In genomic region chr22:50528682-50529415, GRCh38 we compare ENCODE assay signal across 11 cellular contexts. TPM values are rescaled to one million over a fixed set of nuclear protein-coding genes. Genes with fewer than 3 reads are reported as not detected.
DNase-seq lines count a peak whose midpoint lies in the region; TF ChIP-seq lines count a peak whose summit lies in the region.
"Had no signal": no experiment of that assay in that cellular context is flagged by ENCODE, and none has a peak within 500 bp of the region (broad histone marks: within the 10 kb centered on the region; RNA-seq: fewer than 3 reads in every experiment).

No MANE protein-coding gene starts in this region.

- H3K4me1 ChIP-seq in left ventricle myocardium inferior, result peaks cover 88% of the 10 kb centered on the region
- H3K4me1 ChIP-seq in spleen, result peaks cover 29 to 96% (median 79%) of the 10 kb centered on the region in 6 donors

- H3K27ac ChIP-seq in left ventricle myocardium inferior (replicated peaks), result peak overlapping the region; percentile 94
- H3K27ac ChIP-seq in spleen, result peak overlapping the region; percentile 97 to 100 (median 99)
- no peak overlapping the region for H3K27ac ChIP-seq in WERI-Rb-1

- H3K4me3 ChIP-seq in left ventricle myocardium inferior (peak overlapping the region; percentile 74), spleen (peak overlapping the region; percentile 50 to 97 (median 64)), WERI-Rb-1 (ENCODE audit: low read depth, low read length) (no peak overlapping the region)

- intact Hi-C loops in left ventricle myocardium inferior (cut with micrococcal nuclease), result no loop called here
- intact Hi-C loops in spleen (cut with DNase I; ENCODE audit: low total_unique reads), result no loop called here

- no peaks in the 10 kb centered on the region for H3K9me3 ChIP-seq in left ventricle myocardium inferior (replicated peaks)
- H3K9me3 ChIP-seq in spleen, result no peaks in the 10 kb centered on the region
- H3K9me3 ChIP-seq in WERI-Rb-1 (ENCODE audit: severe bottlenecking), result peaks cover 11% of the 10 kb centered on the region

- TF ChIP-seq POLR2A in Raji (IDR thresholded peaks at IDR 0.05; ENCODE audit: insufficient read depth, low read depth, low read length) (peak; percentile 60), spleen (IDR thresholded peaks at IDR 0.05) (no peak)

- WGBS in spleen, 5 donors, result 64 to 78% (median 71%) methylated on average over 7 to 15 of the region's 15 CpGs

- TF ChIP-seq CTCF in left ventricle myocardium inferior (IDR thresholded peaks at IDR 0.05; ENCODE audit: borderline replicate concordance) (no peak), spleen (IDR thresholded peaks at IDR 0.05 in 8 of 11, conservative IDR thresholded peaks at IDR 0.05 in 3 of 11) (no peak), WERI-Rb-1 (IDR thresholded peaks at IDR 0.05; ENCODE audit: low read depth, low read length) (no peak)

- DNase-seq in DMS53 (lab: John Stamatoyannopoulos, UW) (peak; percentile 53), DMS53 treated with DMSO at 0.1 percent for 48 hours (lab: John Stamatoyannopoulos, UW; ENCODE audit: unreplicated experiment) (no peak), left ventricle myocardium inferior (no peak), spleen (no peak), WERI-Rb-1 (no peak), foreskin melanocyte (no peak), RKO (ENCODE audit: low spot score) (no peak)
- DNase-seq: 8988T; NCI-H187; stimulated activated naive CD4-positive, alpha-beta T cell treated with Interleukin-2 at 50 U/mL for 16 hours had no signal

- peaks cover 49% of the 10 kb centered on the region for H3K27me3 ChIP-seq in left ventricle myocardium inferior (ENCODE audit: low read depth)
- no peaks in the 10 kb centered on the region for H3K27me3 ChIP-seq in spleen (replicated peaks in 1 of 7)
- H3K27me3 ChIP-seq in WERI-Rb-1 (ENCODE audit: insufficient read depth, low read depth, severe bottlenecking), result no peaks in the 10 kb centered on the region

- H3K36me3 ChIP-seq in left ventricle myocardium inferior, result peaks cover 3% of the 10 kb centered on the region
- peaks cover 0 to 24% (median 2%) of the 10 kb centered on the region in 6 donors for H3K36me3 ChIP-seq in spleen
- peaks cover 9% of the 10 kb centered on the region for H3K36me3 ChIP-seq in WERI-Rb-1

RNA-seq across cellular contexts. Expression of gene TYMP, which starts 1.0 kb away (rescaled TPM):
- total RNA-seq in left ventricle myocardium inferior (11.6 TPM), spleen (100 to 1,000 TPM in 6 of 7 donors, 10 to 100 TPM in 1; 73.7 to 284 (median 152) TPM)
- 100 to 1,000 TPM in 1 of 3 donors, 10 to 100 TPM in 2; 88.3 to 166 (median 92.3) TPM for polyA plus RNA-seq in spleen

RNA-seq across cellular contexts. Expression of gene SCO2, which starts 3.5 kb away (rescaled TPM):
- total RNA-seq in left ventricle myocardium inferior (not detected), spleen (1 to 10 TPM in 6 of 7 donors, not detected in 1; 1.2 to 7.4 (median 5.0) TPM)
- polyA plus RNA-seq in spleen, result 10 to 100 TPM in 2 of 3 donors, 1 to 10 TPM in 1; 4.4 to 12.7 (median 12.0) TPM

RNA-seq across cellular contexts. Expression of gene KLHDC7B, which starts 16.9 kb away (rescaled TPM):
- total RNA-seq in left ventricle myocardium inferior, result not detected
- 1 to 10 TPM; 2.6 to 5.0 (median 3.4) TPM for total RNA-seq in spleen
- polyA plus RNA-seq in spleen, result 1 to 10 TPM; 2.6 to 3.8 (median 3.5) TPM

RNA-seq across cellular contexts. Expression of gene NCAPH2, which starts 20.8 kb away (rescaled TPM):
- total RNA-seq in left ventricle myocardium inferior (27.7 TPM), spleen (10 to 100 TPM; 33.9 to 48.0 (median 38.1) TPM)
- 10 to 100 TPM; 31.4 to 43.1 (median 35.0) TPM for polyA plus RNA-seq in spleen

RNA-seq across cellular contexts. Expression of gene LMF2, which starts 21.3 kb away (rescaled TPM):
- total RNA-seq in left ventricle myocardium inferior (23.4 TPM), spleen (10 to 100 TPM; 62.5 to 81.1 (median 72.2) TPM)
- polyA plus RNA-seq in spleen, result 10 to 100 TPM; 36.6 to 71.2 (median 45.0) TPM
